In the genomic region with DNA sequence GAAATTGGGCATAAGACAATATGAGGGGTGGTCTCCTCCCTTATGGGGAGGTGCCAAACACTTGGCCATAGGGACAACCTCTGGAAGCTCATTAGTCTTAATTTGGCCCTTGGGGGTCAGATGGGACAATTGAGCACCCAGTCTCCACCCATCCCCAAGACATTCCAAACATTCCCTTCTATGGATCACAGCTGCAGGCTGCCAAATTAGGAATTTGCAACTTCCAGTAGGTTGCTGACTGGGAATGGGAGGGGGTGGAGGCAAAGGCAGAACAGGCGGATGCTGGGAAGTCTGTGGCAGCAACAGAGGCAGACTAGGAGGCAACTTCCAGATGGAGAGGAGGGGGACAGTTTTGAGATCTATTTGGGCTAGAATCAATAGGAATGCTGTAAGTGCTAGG, we compare ENCODE assay signal across 10 cellular contexts. TPM values are rescaled to one million over a fixed set of nuclear protein-coding genes. Genes with fewer than 3 reads are reported as not detected.
DNase-seq lines count a peak whose midpoint lies in the region; ATAC-seq and TF ChIP-seq lines count a peak whose summit lies in the region.
"Had no signal": no experiment of that assay in that cellular context is flagged by ENCODE, and none has a peak within 500 bp of the region (broad histone marks: within the 10 kb centered on the region; RNA-seq: fewer than 3 reads in every experiment).

No MANE protein-coding gene starts in this region.

- H3K4me1 ChIP-seq in left lung, result peaks cover 14 to 21% of the 10 kb centered on the region in 2 donors

- H3K4me1 Mint-ChIP-seq in progenitor cell of endocrine pancreas (ENCODE audit: low read depth), result peaks cover 29% of the 10 kb centered on the region

- no peaks in the 10 kb centered on the region for H3K27me3 Mint-ChIP-seq in progenitor cell of endocrine pancreas

- no peaks in the 10 kb centered on the region for H3K9me3 Mint-ChIP-seq in progenitor cell of endocrine pancreas (ENCODE audit: low read depth)

- H3K9me3 ChIP-seq in left lung, result no peaks in the 10 kb centered on the region

- H3K36me3 Mint-ChIP-seq in progenitor cell of endocrine pancreas (ENCODE audit: insufficient read depth), result peaks cover 7% of the 10 kb centered on the region

- no peak for ATAC-seq in left lung
- ATAC-seq: activated CD8-positive, alpha-beta T cell treated with anti-CD3 and anti-CD28 coated beads, Interleukin-2, amount 10 ng/mL, durations not matched to agents 7 days and 5 days had no signal

- H3K4me3 ChIP-seq in fibroblast of pulmonary artery (replicated peaks; ENCODE audit: low read depth, low read length) (no peak overlapping the region), left lung (no peak overlapping the region)

- peak; percentile 94 for DNase-seq in EH (ENCODE audit: low read depth)
- peak; percentile 78 for DNase-seq in RPMI7951 (ENCODE audit: low read depth)
- peak; percentile 78 for DNase-seq in fibroblast of pulmonary artery (ENCODE audit: low read depth)
- no peak for DNase-seq in progenitor cell of endocrine pancreas (ENCODE audit: low spot score, unreplicated experiment)
- no peak for DNase-seq in left lung
- DNase-seq in NCI-H524 (lab: John Stamatoyannopoulos, UW), result no peak
- no peak for DNase-seq in stimulated activated CD4-positive, alpha-beta T cell treated with anti-CD3 and anti-CD28 coated beads, Interleukin-4, amount 100 ng/mL, for 4 hours
- no peak for DNase-seq in erythroblast (lab: John Stamatoyannopoulos, UW)
- DNase-seq: activated CD8-positive, alpha-beta T cell treated with anti-CD3 and anti-CD28 coated beads, Interleukin-2, amount 10 ng/mL, durations not matched to agents 7 days and 5 days; NCI-H446 treated with DMSO at 0.1 percent for 48 hours had no signal

- peaks cover 0 to 18% of the 10 kb centered on the region in 2 donors for H3K36me3 ChIP-seq in left lung

- no peak overlapping the region for H3K27ac Mint-ChIP-seq in progenitor cell of endocrine pancreas
- H3K27ac Mint-ChIP-seq: activated CD8-positive, alpha-beta T cell treated with anti-CD3 and anti-CD28 coated beads, Interleukin-2, amount 10 ng/mL, durations not matched to agents 7 days and 5 days had no signal

- TF ChIP-seq CTCF in fibroblast of pulmonary artery (IDR thresholded peaks at IDR 0.05; ENCODE audit: low read length, missing control alignments), result no peak
- TF ChIP-seq CTCF in progenitor cell of endocrine pancreas (IDR thresholded peaks at IDR 0.05; ENCODE audit: unreplicated experiment), result no peak
- no peak for TF ChIP-seq CTCF in left lung (IDR thresholded peaks at IDR 0.05)

- no peaks in the 10 kb centered on the region for H3K27me3 ChIP-seq in left lung

- TF ChIP-seq POLR2A in erythroblast (IDR thresholded peaks at IDR 0.05; ENCODE audit: low read length), result no peak

- no peak overlapping the region for H3K27ac ChIP-seq in left lung

- intact Hi-C loops in left lung (cut with DNase I), result no loop called here

- peak overlapping the region; percentile 91 for H3K4me3 Mint-ChIP-seq in progenitor cell of endocrine pancreas (ENCODE audit: low read depth)

RNA-seq across cellular contexts. Expression of gene PDHB, which starts 1.4 kb away (rescaled TPM):
- 201 and 242 TPM in 2 replicates for total RNA-seq in RPMI7951 (2014; rRNA removed; shearing (Covaris generic))
- 73.4 and 76.4 TPM in 2 replicates for total RNA-seq in progenitor cell of endocrine pancreas
- 10 to 100 TPM; 55.5 to 57.1 TPM for total RNA-seq in left lung

RNA-seq across cellular contexts. Expression of gene KCTD6, which starts 56.9 kb away (rescaled TPM):
- 17.2 and 20.8 TPM in 2 replicates for total RNA-seq in RPMI7951 (2014; rRNA removed; shearing (Covaris generic))
- 14.8 TPM in 2 replicates for total RNA-seq in progenitor cell of endocrine pancreas
- total RNA-seq in left lung, result 10 to 100 TPM in 1 of 2 donors, 1 to 10 TPM in 1; 8.1 to 10.7 TPM

Comparison
In these comparisons a context has a peak if more than half of its experiments do, and no peak if none do; other contexts are left out.
1. DNase-seq: peak in EH (single experiment), RPMI7951 (single experiment) and fibroblast of pulmonary artery (single experiment); none in progenitor cell of endocrine pancreas (single experiment), left lung (0 of 2), NCI-H524 (0 of 2), stimulated activated CD4-positive, alpha-beta T cell treated with anti-CD3 and anti-CD28 coated beads, Interleukin-4, amount 100 ng/mL, for 4 hours (0 of 2) and erythroblast (0 of 2).